1 cellular context compared by ENCODE assay signal in the genomic region with DNA sequence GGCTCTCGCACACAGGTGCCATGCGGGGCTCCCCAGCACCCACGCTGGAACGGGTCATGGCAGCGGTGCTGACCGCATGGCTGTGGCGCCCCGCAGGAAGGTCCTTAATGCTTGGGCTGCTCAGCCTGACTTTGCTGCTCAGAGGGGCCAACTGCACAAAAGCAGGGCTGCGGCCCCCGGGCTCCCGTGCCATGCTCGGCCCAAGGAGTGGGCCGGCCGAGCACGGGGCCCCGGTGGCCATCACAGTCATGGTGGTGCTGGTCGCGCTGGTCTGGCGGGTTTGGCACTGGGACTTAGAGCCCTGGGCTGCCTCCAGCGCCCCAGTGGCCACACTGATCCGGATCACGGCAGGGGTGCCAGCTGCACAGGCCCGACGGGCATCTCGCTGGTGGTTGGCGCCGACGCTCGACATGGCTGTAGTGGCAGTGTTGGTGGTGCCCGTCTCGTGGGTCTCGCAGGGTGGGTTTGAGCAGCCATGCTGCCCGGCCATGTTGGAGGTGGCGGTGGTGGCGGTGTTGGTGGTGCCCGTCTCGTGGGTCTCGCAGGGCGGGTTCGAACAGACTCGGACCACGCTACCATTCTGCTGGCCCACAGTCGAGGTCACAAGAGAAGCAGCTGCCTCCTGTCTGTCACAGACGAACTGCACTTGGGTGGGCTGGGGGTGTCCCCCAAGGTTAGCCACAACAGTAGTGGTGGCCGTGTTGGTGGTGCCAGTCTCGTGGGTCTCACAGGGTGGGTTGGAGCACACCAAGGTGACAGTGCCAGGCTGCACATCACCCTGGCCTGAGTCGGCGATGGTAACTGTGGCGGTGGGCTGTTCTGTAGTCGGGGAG.
TF ChIP-seq lines count a peak whose summit lies in the region.

No MANE protein-coding gene starts in this region.

TF ChIP-seq in GM12878, 131 proteins besides CTCF, POLR2A, EP300 and RAD21:
- TF ChIP-seq ZNF207 (IDR thresholded peaks at IDR 0.05; ENCODE audit: borderline replicate concordance), result no peak
- TF ChIP-seq NBN (IDR thresholded peaks at IDR 0.05), result no peak
- TF ChIP-seq, protein P1, sequence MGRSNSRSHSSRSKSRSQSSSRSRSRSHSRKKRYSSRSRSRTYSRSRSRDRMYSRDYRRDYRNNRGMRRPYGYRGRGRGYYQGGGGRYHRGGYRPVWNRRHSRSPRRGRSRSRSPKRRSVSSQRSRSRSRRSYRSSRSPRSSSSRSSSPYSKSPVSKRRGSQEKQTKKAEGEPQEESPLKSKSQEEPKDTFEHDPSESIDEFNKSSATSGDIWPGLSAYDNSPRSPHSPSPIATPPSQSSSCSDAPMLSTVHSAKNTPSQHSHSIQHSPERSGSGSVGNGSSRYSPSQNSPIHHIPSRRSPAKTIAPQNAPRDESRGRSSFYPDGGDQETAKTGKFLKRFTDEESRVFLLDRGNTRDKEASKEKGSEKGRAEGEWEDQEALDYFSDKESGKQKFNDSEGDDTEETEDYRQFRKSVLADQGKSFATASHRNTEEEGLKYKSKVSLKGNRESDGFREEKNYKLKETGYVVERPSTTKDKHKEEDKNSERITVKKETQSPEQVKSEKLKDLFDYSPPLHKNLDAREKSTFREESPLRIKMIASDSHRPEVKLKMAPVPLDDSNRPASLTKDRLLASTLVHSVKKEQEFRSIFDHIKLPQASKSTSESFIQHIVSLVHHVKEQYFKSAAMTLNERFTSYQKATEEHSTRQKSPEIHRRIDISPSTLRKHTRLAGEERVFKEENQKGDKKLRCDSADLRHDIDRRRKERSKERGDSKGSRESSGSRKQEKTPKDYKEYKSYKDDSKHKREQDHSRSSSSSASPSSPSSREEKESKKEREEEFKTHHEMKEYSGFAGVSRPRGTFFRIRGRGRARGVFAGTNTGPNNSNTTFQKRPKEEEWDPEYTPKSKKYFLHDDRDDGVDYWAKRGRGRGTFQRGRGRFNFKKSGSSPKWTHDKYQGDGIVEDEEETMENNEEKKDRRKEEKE (IDR thresholded peaks at IDR 0.05), result no peak
- TF ChIP-seq MYB (IDR thresholded peaks at IDR 0.05; ENCODE audit: borderline replicate concordance, low read depth, low read length), result no peak
- TF ChIP-seq ZNF24 (IDR thresholded peaks at IDR 0.05), result no peak
- TF ChIP-seq MTA3 (IDR thresholded peaks at IDR 0.05; ENCODE audit: borderline replicate concordance, low read length), result no peak
- TF ChIP-seq MEF2B (IDR thresholded peaks at IDR 0.05; ENCODE audit: partially characterized antibody, poor library complexity, severe bottlenecking), result no peak
- TF ChIP-seq IRF4 (IDR thresholded peaks at IDR 0.05; ENCODE audit: low read depth, low read length), result no peak
- no peak for TF ChIP-seq YBX1 (IDR thresholded peaks at IDR 0.05)
- TF ChIP-seq ZNF384 (IDR thresholded peaks at IDR 0.05; ENCODE audit: borderline replicate concordance, low read depth, low read length), result no peak
- no peak for TF ChIP-seq MXI1 (IDR thresholded peaks at IDR 0.05; ENCODE audit: low read depth, low read length)
- TF ChIP-seq, protein P2, sequence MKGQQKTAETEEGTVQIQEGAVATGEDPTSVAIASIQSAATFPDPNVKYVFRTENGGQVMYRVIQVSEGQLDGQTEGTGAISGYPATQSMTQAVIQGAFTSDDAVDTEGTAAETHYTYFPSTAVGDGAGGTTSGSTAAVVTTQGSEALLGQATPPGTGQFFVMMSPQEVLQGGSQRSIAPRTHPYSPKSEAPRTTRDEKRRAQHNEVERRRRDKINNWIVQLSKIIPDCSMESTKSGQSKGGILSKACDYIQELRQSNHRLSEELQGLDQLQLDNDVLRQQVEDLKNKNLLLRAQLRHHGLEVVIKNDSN (IDR thresholded peaks at IDR 0.05; ENCODE audit: borderline replicate concordance, extremely low read length, insufficient read depth, low read depth, low read length), result no peak
- TF ChIP-seq CHD1 (IDR thresholded peaks at IDR 0.05; ENCODE audit: low read depth, low read length), result no peak
- no peak for TF ChIP-seq RCOR1 (conservative IDR thresholded peaks at IDR 0.05; ENCODE audit: low read depth, low read length)
- no peak for TF ChIP-seq SREBF2 (IDR thresholded peaks at IDR 0.05; ENCODE audit: low read length)
- TF ChIP-seq TCF12 (IDR thresholded peaks at IDR 0.05; ENCODE audit: low read depth, low read length), result no peak
- TF ChIP-seq, protein P3, sequence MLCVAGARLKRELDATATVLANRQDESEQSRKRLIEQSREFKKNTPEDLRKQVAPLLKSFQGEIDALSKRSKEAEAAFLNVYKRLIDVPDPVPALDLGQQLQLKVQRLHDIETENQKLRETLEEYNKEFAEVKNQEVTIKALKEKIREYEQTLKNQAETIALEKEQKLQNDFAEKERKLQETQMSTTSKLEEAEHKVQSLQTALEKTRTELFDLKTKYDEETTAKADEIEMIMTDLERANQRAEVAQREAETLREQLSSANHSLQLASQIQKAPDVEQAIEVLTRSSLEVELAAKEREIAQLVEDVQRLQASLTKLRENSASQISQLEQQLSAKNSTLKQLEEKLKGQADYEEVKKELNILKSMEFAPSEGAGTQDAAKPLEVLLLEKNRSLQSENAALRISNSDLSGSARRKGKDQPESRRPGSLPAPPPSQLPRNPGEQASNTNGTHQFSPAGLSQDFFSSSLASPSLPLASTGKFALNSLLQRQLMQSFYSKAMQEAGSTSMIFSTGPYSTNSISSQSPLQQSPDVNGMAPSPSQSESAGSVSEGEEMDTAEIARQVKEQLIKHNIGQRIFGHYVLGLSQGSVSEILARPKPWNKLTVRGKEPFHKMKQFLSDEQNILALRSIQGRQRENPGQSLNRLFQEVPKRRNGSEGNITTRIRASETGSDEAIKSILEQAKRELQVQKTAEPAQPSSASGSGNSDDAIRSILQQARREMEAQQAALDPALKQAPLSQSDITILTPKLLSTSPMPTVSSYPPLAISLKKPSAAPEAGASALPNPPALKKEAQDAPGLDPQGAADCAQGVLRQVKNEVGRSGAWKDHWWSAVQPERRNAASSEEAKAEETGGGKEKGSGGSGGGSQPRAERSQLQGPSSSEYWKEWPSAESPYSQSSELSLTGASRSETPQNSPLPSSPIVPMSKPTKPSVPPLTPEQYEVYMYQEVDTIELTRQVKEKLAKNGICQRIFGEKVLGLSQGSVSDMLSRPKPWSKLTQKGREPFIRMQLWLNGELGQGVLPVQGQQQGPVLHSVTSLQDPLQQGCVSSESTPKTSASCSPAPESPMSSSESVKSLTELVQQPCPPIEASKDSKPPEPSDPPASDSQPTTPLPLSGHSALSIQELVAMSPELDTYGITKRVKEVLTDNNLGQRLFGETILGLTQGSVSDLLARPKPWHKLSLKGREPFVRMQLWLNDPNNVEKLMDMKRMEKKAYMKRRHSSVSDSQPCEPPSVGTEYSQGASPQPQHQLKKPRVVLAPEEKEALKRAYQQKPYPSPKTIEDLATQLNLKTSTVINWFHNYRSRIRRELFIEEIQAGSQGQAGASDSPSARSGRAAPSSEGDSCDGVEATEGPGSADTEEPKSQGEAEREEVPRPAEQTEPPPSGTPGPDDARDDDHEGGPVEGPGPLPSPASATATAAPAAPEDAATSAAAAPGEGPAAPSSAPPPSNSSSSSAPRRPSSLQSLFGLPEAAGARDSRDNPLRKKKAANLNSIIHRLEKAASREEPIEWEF (IDR thresholded peaks at IDR 0.05; ENCODE audit: insufficient replicate concordance, low read depth, low read length), result no peak
- TF ChIP-seq CBFB (IDR thresholded peaks at IDR 0.05; ENCODE audit: low read depth), result no peak
